In genomic region chr19:40387151-40387550, GRCh38 we compare ENCODE assay signal across 37 cellular contexts. TPM values are rescaled to one million over a fixed set of nuclear protein-coding genes. Genes with fewer than 3 reads are reported as not detected.
"Had no signal": no experiment of that assay in that cellular context is flagged by ENCODE, and none has a peak within 500 bp of the region (broad histone marks: within the 10 kb centered on the region; RNA-seq: fewer than 3 reads in every experiment).

No MANE protein-coding gene starts in this region.

- H3K36me3 ChIP-seq: adrenal gland, esophagus squamous epithelium, gastroesophageal sphincter had no signal

- H3K36me3 Mint-ChIP-seq: activated CD4-positive, alpha-beta memory T cell treated with anti-CD3 and anti-CD28 coated beads for 36 hours; activated CD8-positive, alpha-beta memory T cell treated with anti-CD3 and anti-CD28 coated beads, Interleukin-2, amount 10 ng/mL, durations not matched to agents 7 days and 5 days; activated naive CD4-positive, alpha-beta T cell treated with anti-CD3 and anti-CD28 coated beads, Interleukin-2, amount 50 U/mL, for 24 hours; activated naive CD8-positive, alpha-beta T cell treated with anti-CD3 and anti-CD28 coated beads for 36 hours had no signal

- H3K4me3 ChIP-seq: adrenal gland, body of pancreas, esophagus squamous epithelium, gastroesophageal sphincter had no signal

- FAIRE-seq: colon, endothelial cell of umbilical vein had no signal

- H3K9me3 Mint-ChIP-seq: activated CD4-positive, alpha-beta memory T cell treated with anti-CD3 and anti-CD28 coated beads for 36 hours; activated CD4-positive, alpha-beta T cell treated with anti-CD3 and anti-CD28 coated beads, Interleukin-2, amount 10 ng/mL, durations not matched to agents 24 days and 14 days; activated naive CD4-positive, alpha-beta T cell treated with anti-CD3 and anti-CD28 coated beads for 36 hours; activated naive CD4-positive, alpha-beta T cell treated with anti-CD3 and anti-CD28 coated beads, Interleukin-2, amount 50 U/mL, for 24 hours; activated naive CD8-positive, alpha-beta T cell treated with anti-CD3 and anti-CD28 coated beads for 36 hours; activated naive CD8-positive, alpha-beta T cell treated with anti-CD3 and anti-CD28 coated beads, Interleukin-2, amount 50 U/mL, for 24 hours; activated T-helper 1 cell treated with anti-CD3 and anti-CD28 coated beads, Interleukin-12 subunit alpha, Interleukin-12 subunit beta, Interleukin-2, Interleukin-4 antibody, amounts not matched to agents 30 ng/mL and 10 ng/mL and 1 ng/mL, durations not matched to agents 14 hours and 24 hours and 36 hours; activated T-helper 2 cell treated with anti-CD3 and anti-CD28 coated beads, Interferon-gamma antibody, Interleukin-2, Interleukin-4, amounts not matched to agents 10 μg/mL and 5 μg/mL and 100 μg/mL, durations not matched to agents 14 hours and 24 hours and 36 hours; effector memory CD8-positive, alpha-beta T cell; T-helper 2 cell treated with Interferon-gamma antibody and Interleukin-4, amounts not matched to agents 5 μg/mL and 100 μg/mL, for 36 hours had no signal

- H3K27ac ChIP-seq: adrenal gland, body of pancreas, epithelial cell of prostate, esophagus squamous epithelium, gastroesophageal sphincter had no signal

- H3K4me1 Mint-ChIP-seq: activated CD4-positive, alpha-beta T cell treated with anti-CD3 and anti-CD28 coated beads for 36 hours; activated CD4-positive, alpha-beta T cell treated with anti-CD3 and anti-CD28 coated beads, Interleukin-2, amount 10 ng/mL, durations not matched to agents 24 days and 14 days; activated naive CD4-positive, alpha-beta T cell treated with anti-CD3 and anti-CD28 coated beads, Interleukin-2, amount 50 U/mL, for 24 hours; activated naive CD8-positive, alpha-beta T cell treated with anti-CD3 and anti-CD28 coated beads for 36 hours; activated naive CD8-positive, alpha-beta T cell treated with anti-CD3 and anti-CD28 coated beads, Interleukin-2, amount 50 U/mL, for 24 hours had no signal

- DNase-seq: activated CD4-positive, alpha-beta memory T cell treated with anti-CD3 and anti-CD28 coated beads for 36 hours; activated CD4-positive, alpha-beta T cell treated with anti-CD3 and anti-CD28 coated beads for 36 hours; activated CD4-positive, alpha-beta T cell treated with anti-CD3 and anti-CD28 coated beads, Interleukin-2, amount 10 ng/mL, durations not matched to agents 24 days and 14 days; activated CD4-positive, CD25-positive, alpha-beta regulatory T cell; activated CD4-positive, CD25-positive, alpha-beta regulatory T cell treated with anti-CD3 and anti-CD28 coated beads, Interleukin-2, amount 50 U/mL, for 72 hours; activated CD8-positive, alpha-beta memory T cell treated with anti-CD3 and anti-CD28 coated beads, Interleukin-2, amount 10 ng/mL, durations not matched to agents 7 days and 5 days; activated CD8-positive, alpha-beta memory T cell treated with anti-CD3 and anti-CD28 coated beads, Interleukin-2, amount 50 U/mL, for 4 hours; activated CD8-positive, alpha-beta T cell treated with anti-CD3 and anti-CD28 coated beads, Interleukin-2, amount 10 ng/mL, durations not matched to agents 7 days and 5 days; activated effector memory CD4-positive, alpha-beta T cell treated with anti-CD3 and anti-CD28 coated beads, Interleukin-2, amount 50 U/mL, for 16 hours; activated naive CD4-positive, alpha-beta T cell treated with anti-CD3 and anti-CD28 coated beads for 36 hours; activated naive CD8-positive, alpha-beta T cell treated with anti-CD3 and anti-CD28 coated beads for 36 hours; activated naive CD8-positive, alpha-beta T cell treated with anti-CD3 and anti-CD28 coated beads, Interleukin-2, amount 50 U/mL, for 24 hours; activated T-cell treated with anti-CD3 and anti-CD28 coated beads, Interleukin-2, amount 50 U/mL, for 1 hour; activated T-cell treated with anti-CD3 and anti-CD28 coated beads, Interleukin-2, amount 50 U/mL, for 48 hours; adrenal gland; amygdala; aorta; body of pancreas; caudate nucleus; cortex of kidney; dermis blood vessel endothelial cell; effector CD4-positive, alpha-beta T cell; effector memory CD8-positive, alpha-beta T cell; esophagus squamous epithelium; foreskin melanocyte; T-helper 1 cell; T-helper 17 cell; T1000 had no signal

- H3K4me3 Mint-ChIP-seq: activated CD4-positive, alpha-beta memory T cell treated with anti-CD3 and anti-CD28 coated beads for 36 hours; activated CD4-positive, alpha-beta T cell treated with anti-CD3 and anti-CD28 coated beads for 36 hours; activated CD4-positive, alpha-beta T cell treated with anti-CD3 and anti-CD28 coated beads, Interleukin-2, amount 10 ng/mL, durations not matched to agents 24 days and 14 days; activated CD8-positive, alpha-beta memory T cell treated with anti-CD3 and anti-CD28 coated beads, Interleukin-2, amount 10 ng/mL, durations not matched to agents 7 days and 5 days; activated CD8-positive, alpha-beta T cell treated with anti-CD3 and anti-CD28 coated beads, Interleukin-2, amount 10 ng/mL, durations not matched to agents 7 days and 5 days; activated naive CD4-positive, alpha-beta T cell treated with anti-CD3 and anti-CD28 coated beads for 36 hours; activated naive CD4-positive, alpha-beta T cell treated with anti-CD3 and anti-CD28 coated beads, Interleukin-2, amount 50 U/mL, for 24 hours; activated naive CD8-positive, alpha-beta T cell treated with anti-CD3 and anti-CD28 coated beads for 36 hours; activated naive CD8-positive, alpha-beta T cell treated with anti-CD3 and anti-CD28 coated beads, Interleukin-2, amount 50 U/mL, for 24 hours; activated T-helper 1 cell treated with anti-CD3 and anti-CD28 coated beads, Interleukin-12 subunit alpha, Interleukin-12 subunit beta, Interleukin-2, Interleukin-4 antibody, amounts not matched to agents 30 ng/mL and 10 ng/mL and 1 ng/mL, durations not matched to agents 14 hours and 24 hours and 36 hours; effector memory CD8-positive, alpha-beta T cell; T-helper 17 cell; T-helper 2 cell treated with Interferon-gamma antibody and Interleukin-4, amounts not matched to agents 5 μg/mL and 100 μg/mL, for 36 hours had no signal

- H3K4me1 ChIP-seq: body of pancreas, gastroesophageal sphincter had no signal

- H3K27ac Mint-ChIP-seq: activated CD4-positive, alpha-beta memory T cell treated with anti-CD3 and anti-CD28 coated beads for 36 hours; activated CD4-positive, alpha-beta T cell treated with anti-CD3 and anti-CD28 coated beads for 36 hours; activated CD4-positive, alpha-beta T cell treated with anti-CD3 and anti-CD28 coated beads, Interleukin-2, amount 10 ng/mL, durations not matched to agents 24 days and 14 days; activated CD8-positive, alpha-beta memory T cell treated with anti-CD3 and anti-CD28 coated beads, Interleukin-2, amount 10 ng/mL, durations not matched to agents 7 days and 5 days; activated CD8-positive, alpha-beta T cell treated with anti-CD3 and anti-CD28 coated beads, Interleukin-2, amount 10 ng/mL, durations not matched to agents 7 days and 5 days; activated naive CD4-positive, alpha-beta T cell treated with anti-CD3 and anti-CD28 coated beads for 36 hours; activated naive CD4-positive, alpha-beta T cell treated with anti-CD3 and anti-CD28 coated beads, Interleukin-2, amount 50 U/mL, for 24 hours; activated naive CD8-positive, alpha-beta T cell treated with anti-CD3 and anti-CD28 coated beads for 36 hours; activated naive CD8-positive, alpha-beta T cell treated with anti-CD3 and anti-CD28 coated beads, Interleukin-2, amount 50 U/mL, for 24 hours; activated T-helper 1 cell treated with anti-CD3 and anti-CD28 coated beads, Interleukin-12 subunit alpha, Interleukin-12 subunit beta, Interleukin-2, Interleukin-4 antibody, amounts not matched to agents 30 ng/mL and 10 ng/mL and 1 ng/mL, durations not matched to agents 14 hours and 24 hours and 36 hours; activated T-helper 2 cell treated with anti-CD3 and anti-CD28 coated beads, Interferon-gamma antibody, Interleukin-2, Interleukin-4, amounts not matched to agents 10 μg/mL and 5 μg/mL and 100 μg/mL, durations not matched to agents 14 hours and 24 hours and 36 hours; effector memory CD8-positive, alpha-beta T cell; T-helper 17 cell; T-helper 2 cell treated with Interferon-gamma antibody and Interleukin-4, amounts not matched to agents 5 μg/mL and 100 μg/mL, for 36 hours had no signal

- H3K27me3 ChIP-seq: adrenal gland, body of pancreas, esophagus squamous epithelium, gastroesophageal sphincter had no signal

- H3K27me3 Mint-ChIP-seq: activated CD4-positive, alpha-beta memory T cell treated with anti-CD3 and anti-CD28 coated beads for 36 hours; activated CD4-positive, alpha-beta T cell treated with anti-CD3 and anti-CD28 coated beads for 36 hours; activated naive CD4-positive, alpha-beta T cell treated with anti-CD3 and anti-CD28 coated beads, Interleukin-2, amount 50 U/mL, for 24 hours; activated naive CD8-positive, alpha-beta T cell treated with anti-CD3 and anti-CD28 coated beads for 36 hours; activated naive CD8-positive, alpha-beta T cell treated with anti-CD3 and anti-CD28 coated beads, Interleukin-2, amount 50 U/mL, for 24 hours had no signal

- H3K9me3 ChIP-seq: adrenal gland, body of pancreas, esophagus squamous epithelium, gastroesophageal sphincter had no signal

RNA-seq across cellular contexts. Expression of gene HIPK4, which starts 2.8 kb away (rescaled TPM):
- total RNA-seq: activated CD4-positive, alpha-beta memory T cell treated with anti-CD3 and anti-CD28 coated beads for 36 hours; activated CD4-positive, alpha-beta T cell treated with anti-CD3 and anti-CD28 coated beads, Interleukin-2, amount 10 ng/mL, durations not matched to agents 24 days and 14 days; activated CD8-positive, alpha-beta memory T cell treated with anti-CD3 and anti-CD28 coated beads, Interleukin-2, amount 10 ng/mL, durations not matched to agents 7 days and 5 days; activated naive CD4-positive, alpha-beta T cell treated with anti-CD3 and anti-CD28 coated beads for 36 hours; activated naive CD8-positive, alpha-beta T cell treated with anti-CD3 and anti-CD28 coated beads for 36 hours; activated T-helper 1 cell treated with anti-CD3 and anti-CD28 coated beads, Interleukin-12 subunit alpha, Interleukin-12 subunit beta, Interleukin-2, Interleukin-4 antibody, amounts not matched to agents 30 ng/mL and 10 ng/mL and 1 ng/mL, durations not matched to agents 14 hours and 24 hours and 36 hours; body of pancreas; endothelial cell of umbilical vein; glomerular endothelial cell; T-helper 17 cell had no signal
